2 cellular contexts compared by ENCODE assay signal in genomic region chr1:20733361-20733975, GRCh38.
TF ChIP-seq lines count a peak whose summit lies in the region.

No MANE protein-coding gene starts in this region.

TF ChIP-seq in SK-N-SH, 30 proteins besides CTCF, POLR2A, EP300 and RAD21 (continued from another document):
- no peak for TF ChIP-seq REST (IDR thresholded peaks at IDR 0.05; ENCODE audit: low read depth, low read length)

TF ChIP-seq in SK-N-SH treated with all-trans-retinoic acid at 6 μM for 48 hours, 23 proteins besides CTCF, POLR2A, EP300 and RAD21 (continued from another document):
- TF ChIP-seq TSHZ2 (CRISPR knock-in tag; IDR thresholded peaks at IDR 0.05) (no peak), ZFP30 (CRISPR knock-in tag; IDR thresholded peaks at IDR 0.05) (no peak), PATZ1 (CRISPR knock-in tag; IDR thresholded peaks at IDR 0.05; ENCODE audit: borderline replicate concordance) (no peak), RARB (CRISPR knock-in tag; IDR thresholded peaks at IDR 0.05) (no peak)
